8 cellular contexts compared by ENCODE assay signal in genomic region chr6:28081486-28081751, GRCh38. TPM values are rescaled to one million over a fixed set of nuclear protein-coding genes. Genes with fewer than 3 reads are reported as not detected.
DNase-seq lines count a peak whose midpoint lies in the region; ATAC-seq and TF ChIP-seq lines count a peak whose summit lies in the region.

No MANE protein-coding gene starts in this region.

- H3K4me3 ChIP-seq in Karpas-422 (ENCODE audit: low read length) (peak overlapping the region; percentile 83), adrenal gland (peak overlapping the region in 2 of 4 donors; percentile 58 to 66), stomach smooth muscle (ENCODE audit: low read length in 2 of 2) (peak overlapping the region; percentile 89 to 98)

- H3K9me3 Mint-ChIP-seq in immature natural killer cell, result no peaks in the 10 kb centered on the region

- ATAC-seq in GM21619 (IDR thresholded peaks at IDR 0.05; ENCODE audit: unreplicated experiment), result peak; percentile 50

- peak overlapping the region; percentile 94 for H3K4me2 ChIP-seq in Karpas-422 (ENCODE audit: low read depth, low read length, poor library complexity, severe bottlenecking)

- TF ChIP-seq CTCF in GM10266 (IDR thresholded peaks at IDR 0.05; ENCODE audit: control insufficient read depth, insufficient read depth, low read depth, missing control alignments), result no peak
- no peak for TF ChIP-seq CTCF in adrenal gland (IDR thresholded peaks at IDR 0.05)

- intact Hi-C loops in adrenal gland (cut with DNase I), result loop anchor here in 1 of 2 donors (10.0 kb wide), 1 partner anchor 273 kb away; no protein-coding TSS in a partner anchor

- H3K36me3 ChIP-seq in Karpas-422 (ENCODE audit: insufficient read depth, low read length) (no peaks in the 10 kb centered on the region), adrenal gland (replicated peaks in 1 of 2) (no peaks in the 10 kb centered on the region), stomach smooth muscle (ENCODE audit: control insufficient read depth in 2 of 2, insufficient read depth in 2 of 2, low read length in 2 of 2) (peaks cover 0 to 3% of the 10 kb centered on the region in 2 donors)

- H4K20me1 ChIP-seq in Karpas-422 (ENCODE audit: insufficient read depth, low read depth, low read length), result no peaks in the 10 kb centered on the region

- peaks cover 0 to 6% (median 0%) of the 10 kb centered on the region in 3 donors for H3K36me3 Mint-ChIP-seq in immature natural killer cell

- H3K4me3 Mint-ChIP-seq in immature natural killer cell, result peak overlapping the region; percentile 97 to 100 (median 99)

- H3K27me3 ChIP-seq in Karpas-422 (ENCODE audit: low read length), result no peaks in the 10 kb centered on the region
- no peaks in the 10 kb centered on the region for H3K27me3 ChIP-seq in adrenal gland
- no peaks in the 10 kb centered on the region for H3K27me3 ChIP-seq in stomach smooth muscle (ENCODE audit: control insufficient read depth in 1 of 2, insufficient read depth in 2 of 2, low read length in 2 of 2)

- H3K9me3 ChIP-seq in Karpas-422 (ENCODE audit: low read length), result no peaks in the 10 kb centered on the region
- H3K9me3 ChIP-seq in adrenal gland (replicated peaks in 1 of 3), result no peaks in the 10 kb centered on the region
- H3K9me3 ChIP-seq in stomach smooth muscle (ENCODE audit: control insufficient read depth in 2 of 2, low read length in 2 of 2), result no peaks in the 10 kb centered on the region

- no peak for TF ChIP-seq POLR2A in adrenal gland (IDR thresholded peaks at IDR 0.05)

- H3K79me2 ChIP-seq in Karpas-422 (ENCODE audit: low read length), result no peaks in the 10 kb centered on the region

- peak; percentile 72 for DNase-seq in GM10266 (ENCODE audit: extremely low spot score)
- DNase-seq in Karpas-422, result peak; percentile 60
- DNase-seq in adrenal gland, result no peak
- peak; percentile 54 to 69 (median 67) for DNase-seq in immature natural killer cell
- no peak for DNase-seq in NCI-H2029 (lab: John Stamatoyannopoulos, UW)
- DNase-seq in NCI-H2171 treated with DMSO at 0.1 percent for 48 hours (lab: John Stamatoyannopoulos, UW), result no peak

- peak overlapping the region; percentile 83 to 99 (median 99) for H3K27ac Mint-ChIP-seq in immature natural killer cell

- H2AFZ ChIP-seq in Karpas-422 (ENCODE audit: low read length), result peak overlapping the region; percentile 83; the same call in 1 of the 2 replicates

- peaks cover 15% of the 10 kb centered on the region for H3K4me1 ChIP-seq in Karpas-422 (ENCODE audit: low read length)
- peaks cover 6 to 8% of the 10 kb centered on the region in 2 donors for H3K4me1 ChIP-seq in adrenal gland (replicated peaks in 1 of 2)
- H3K4me1 ChIP-seq in stomach smooth muscle (ENCODE audit: control insufficient read depth, insufficient read depth, low read length), result peaks cover 9% of the 10 kb centered on the region

- H3K27me3 Mint-ChIP-seq in immature natural killer cell (ENCODE audit: low read depth in 3 of 3), result peaks cover 18 to 28% (median 20%) of the 10 kb centered on the region in 3 donors

- 9 to 12% (median 11%) methylated on average over 4 of the region's 4 CpGs for WGBS in adrenal gland, 4 donors

- H3K4me1 Mint-ChIP-seq in immature natural killer cell, result peaks cover 22 to 23% of the 10 kb centered on the region in 2 donors

- H3K9ac ChIP-seq in Karpas-422 (ENCODE audit: low read length) (peak overlapping the region; percentile 77), stomach smooth muscle (ENCODE audit: low read length in 2 of 2) (peak overlapping the region; percentile 85 to 94)

- no peaks in the 10 kb centered on the region for H3K9me2 ChIP-seq in Karpas-422 (replicated peaks; ENCODE audit: insufficient read depth, low read length)

- H3K27ac ChIP-seq in Karpas-422 (ENCODE audit: low read length) (no peak overlapping the region), adrenal gland (peak overlapping the region in 3 of 5 donors; percentile 82 to 94 (median 90)), stomach smooth muscle (ENCODE audit: low read length) (peak overlapping the region; percentile 91)

RNA-seq across cellular contexts. Expression of gene ZNF165, which starts 1.1 kb away (rescaled TPM):
- total RNA-seq in Karpas-422 (2014; rRNA removed; shearing (Covaris generic); ENCODE audit: low replicate concordance), result 0.26 and 1.6 TPM in 2 replicates
- 1 to 10 TPM in 3 of 8 donors, under 1 TPM in 5; 0.56 to 3.9 (median 0.94) TPM for total RNA-seq in adrenal gland
- polyA plus RNA-seq in adrenal gland (1 to 10 TPM in 1 of 3 donors, under 1 TPM in 2; 0.72 to 1.1 (median 0.98) TPM), immature natural killer cell (under 1 TPM in 2 of 3 donors, not detected in 1; 0.35 to 0.39 TPM)

RNA-seq across cellular contexts. Expression of gene ZSCAN16, which starts 43.0 kb away (rescaled TPM):
- 4.8 and 5.9 TPM in 2 replicates for total RNA-seq in Karpas-422 (2014; rRNA removed; shearing (Covaris generic); ENCODE audit: low replicate concordance)
- total RNA-seq in adrenal gland, result 1 to 10 TPM; 1.8 to 6.9 (median 4.2) TPM
- polyA plus RNA-seq in adrenal gland (1 to 10 TPM; 7.9 to 9.6 (median 8.3) TPM), immature natural killer cell (10 to 100 TPM in 1 of 3 donors, 1 to 10 TPM in 2; 5.8 to 15.6 (median 9.3) TPM)

Comparison
In these comparisons a context has a peak if more than half of its experiments do, and no peak if none do; other contexts are left out.
1. DNase-seq: peak in GM10266 (single experiment), Karpas-422 (single experiment) and immature natural killer cell (3 of 3); none in adrenal gland (0 of 7), NCI-H2029 (single experiment) and NCI-H2171 treated with DMSO at 0.1 percent for 48 hours (single experiment).